In genomic region chr3:77690284-77690869, GRCh38 we compare ENCODE assay signal across 30 cellular contexts.
"Had no signal": no experiment of that assay in that cellular context is flagged by ENCODE, and none has a peak within 500 bp of the region (broad histone marks: within the 10 kb centered on the region; RNA-seq: fewer than 3 reads in every experiment).

No MANE protein-coding gene starts in this region.

- H3K4me3 ChIP-seq: Peyer's patch, SJSA1 had no signal

- H3K36me3 ChIP-seq: brain microvascular endothelial cell, Peyer's patch, SJSA1 had no signal

- H3K27me3 ChIP-seq: brain microvascular endothelial cell, Peyer's patch, SJSA1 had no signal

- H3K9me3 Mint-ChIP-seq: activated naive CD8-positive, alpha-beta T cell treated with anti-CD3 and anti-CD28 coated beads for 36 hours had no signal

- H3K4me1 ChIP-seq: Peyer's patch, SJSA1 had no signal

- H3K27ac Mint-ChIP-seq: activated CD4-positive, alpha-beta T cell treated with anti-CD3 and anti-CD28 coated beads, Interleukin-2, amount 10 ng/mL, durations not matched to agents 7 days and 5 days; activated CD8-positive, alpha-beta T cell treated with anti-CD3 and anti-CD28 coated beads, Interleukin-2, amount 10 ng/mL, durations not matched to agents 7 days and 5 days; activated naive CD8-positive, alpha-beta T cell treated with anti-CD3 and anti-CD28 coated beads for 36 hours; T-helper 1 cell treated with Interleukin-12 subunit alpha and Interleukin-12 subunit beta and Interleukin-4 antibody, amounts not matched to agents 30 μg/mL and 1 μg/mL, for 36 hours; T-helper 2 cell treated with Interferon-gamma antibody and Interleukin-4, amounts not matched to agents 5 μg/mL and 100 μg/mL, for 36 hours had no signal

- H3K4me2 ChIP-seq: KMS-11, SK-N-SH had no signal

- H3K4me1 Mint-ChIP-seq: activated CD4-positive, alpha-beta T cell treated with anti-CD3 and anti-CD28 coated beads, Interleukin-2, amount 10 ng/mL, durations not matched to agents 7 days and 5 days; activated naive CD8-positive, alpha-beta T cell treated with anti-CD3 and anti-CD28 coated beads for 36 hours had no signal

- H3K9me2 ChIP-seq: SK-N-SH had no signal

- H3K36me3 Mint-ChIP-seq: activated naive CD8-positive, alpha-beta T cell treated with anti-CD3 and anti-CD28 coated beads for 36 hours had no signal

- H3K9me3 ChIP-seq: Peyer's patch, SJSA1, SK-N-SH had no signal

- H3K27ac ChIP-seq: brain microvascular endothelial cell, KMS-11, Peyer's patch, SJSA1 had no signal

- H3K4me3 Mint-ChIP-seq: activated CD4-positive, alpha-beta T cell treated with anti-CD3 and anti-CD28 coated beads, Interleukin-2, amount 10 ng/mL, durations not matched to agents 7 days and 5 days; activated CD8-positive, alpha-beta T cell treated with anti-CD3 and anti-CD28 coated beads, Interleukin-2, amount 10 ng/mL, durations not matched to agents 7 days and 5 days; activated naive CD8-positive, alpha-beta T cell treated with anti-CD3 and anti-CD28 coated beads for 36 hours; activated T-cell treated with anti-CD3 and anti-CD28 coated beads, Interleukin-2, amount 50 U/mL, for 4 hours; T-helper 1 cell treated with Interleukin-12 subunit alpha and Interleukin-12 subunit beta and Interleukin-4 antibody, amounts not matched to agents 30 μg/mL and 1 μg/mL, for 36 hours; T-helper 2 cell treated with Interferon-gamma antibody and Interleukin-4, amounts not matched to agents 5 μg/mL and 100 μg/mL, for 36 hours had no signal

- H3K9ac ChIP-seq: KMS-11, SK-N-SH had no signal

- H3K27me3 Mint-ChIP-seq: activated CD4-positive, alpha-beta T cell treated with anti-CD3 and anti-CD28 coated beads, Interleukin-2, amount 10 ng/mL, durations not matched to agents 7 days and 5 days; activated naive CD8-positive, alpha-beta T cell treated with anti-CD3 and anti-CD28 coated beads for 36 hours had no signal

- DNase-seq: activated CD4-positive, alpha-beta T cell treated with anti-CD3 and anti-CD28 coated beads, Interleukin-2, amount 10 ng/mL, durations not matched to agents 7 days and 5 days; activated CD4-positive, alpha-beta T cell treated with anti-CD3 and anti-CD28 coated beads, Interleukin-2, amount 50 U/mL, for 48 hours; activated CD8-positive, alpha-beta T cell treated with anti-CD3 and anti-CD28 coated beads, Interleukin-2, amount 10 ng/mL, durations not matched to agents 7 days and 5 days; activated effector memory CD4-positive, alpha-beta T cell treated with Interleukin-2 at 50 U/mL for 16 hours; activated naive CD4-positive, alpha-beta T cell treated with anti-CD3 and anti-CD28 coated beads, Interleukin-2, amount 50 U/mL, for 16 hours; activated naive CD8-positive, alpha-beta T cell treated with anti-CD3 and anti-CD28 coated beads for 36 hours; activated T-cell treated with anti-CD3 and anti-CD28 coated beads for 4 hours; activated T-cell treated with anti-CD3 and anti-CD28 coated beads, Interleukin-2, amount 50 U/mL, for 4 hours; amniotic stem cell; aorta; brain microvascular endothelial cell; central memory CD4-positive, alpha-beta T cell; NCI-H1105; NCI-H1436 treated with DMSO at 0.1 percent for 48 hours; NCI-H1694 treated with DMSO at 0.1 percent for 48 hours; NCI-H2029 treated with DMSO at 0.1 percent for 48 hours; NCI-H2107; NCI-H446; NCI-H510A treated with DMSO at 0.1 percent for 48 hours; NCI-H526 treated with DMSO at 0.1 percent for 48 hours; NK-92 treated with Interleukin-12 subunit alpha and Interleukin-12 subunit beta, amount 100 ng/mL, for 24 hours; PC-3; Peyer's patch; RPMI8226; SHP77 treated with DMSO at 0.1 percent for 48 hours; SK-N-SH had no signal
